ENCODE assay signal across 14 cellular contexts in genomic region chr1:33072707-33073106, GRCh38.
"Had no signal": no experiment of that assay in that cellular context is flagged by ENCODE, and none has a peak within 500 bp of the region (broad histone marks: within the 10 kb centered on the region; RNA-seq: fewer than 3 reads in every experiment).

No MANE protein-coding gene starts in this region.

- H3K4me1 ChIP-seq: colonic mucosa had no signal

- H3K9me3 Mint-ChIP-seq: stimulated activated effector memory CD8-positive, alpha-beta T cell treated with anti-CD3 and anti-CD28 coated beads, Interleukin-12 subunit alpha, Interleukin-12 subunit beta, amount 100 ng/mL, for 72 hours had no signal

- H3K4me3 Mint-ChIP-seq: activated B cell treated with CpG ODN at 0.5 μM for 24 hours; activated CD4-positive, alpha-beta T cell treated with anti-CD3 and anti-CD28 coated beads, Interleukin-2, amount 10 ng/mL, durations not matched to agents 24 days and 14 days; activated T-helper 1 cell treated with anti-CD3 and anti-CD28 coated beads, Interleukin-12 subunit alpha, Interleukin-12 subunit beta, Interleukin-2, Interleukin-4 antibody, amounts not matched to agents 30 ng/mL and 10 ng/mL and 1 ng/mL, durations not matched to agents 14 hours and 24 hours and 36 hours; nephron progenitor cell; stimulated activated effector memory CD8-positive, alpha-beta T cell treated with anti-CD3 and anti-CD28 coated beads, Interleukin-12 subunit alpha, Interleukin-12 subunit beta, amount 100 ng/mL, for 72 hours; T-helper 1 cell treated with Interleukin-12 subunit alpha and Interleukin-12 subunit beta and Interleukin-4 antibody, amounts not matched to agents 30 μg/mL and 1 μg/mL, for 36 hours had no signal

- H3K27me3 ChIP-seq: colonic mucosa, tibial nerve had no signal

- ATAC-seq: left lobe of liver; SK-N-SH treated with all-trans-retinoic acid at 6 μM for 48 hours; stimulated activated effector memory CD8-positive, alpha-beta T cell treated with anti-CD3 and anti-CD28 coated beads, Interleukin-12 subunit alpha, Interleukin-12 subunit beta, amount 100 ng/mL, for 72 hours had no signal

- H3K9me3 ChIP-seq: colonic mucosa, tibial nerve had no signal

- H3K27ac ChIP-seq: colonic mucosa, skin epidermis, tibial nerve had no signal

- H3K4me3 ChIP-seq: colonic mucosa, skin epidermis, tibial nerve had no signal

- DNase-seq: activated B cell treated with CpG ODN at 0.5 μM for 24 hours; activated CD4-positive, alpha-beta T cell treated with anti-CD3 and anti-CD28 coated beads, Interleukin-2, amount 10 ng/mL, durations not matched to agents 24 days and 14 days; activated naive CD4-positive, alpha-beta T cell; colonic mucosa; head of caudate nucleus; mesenchymal stem cell; nephron progenitor cell had no signal

- H3K27ac Mint-ChIP-seq: activated B cell treated with CpG ODN at 0.5 μM for 24 hours; activated CD4-positive, alpha-beta T cell treated with anti-CD3 and anti-CD28 coated beads, Interleukin-2, amount 10 ng/mL, durations not matched to agents 24 days and 14 days; activated T-helper 1 cell treated with anti-CD3 and anti-CD28 coated beads, Interleukin-12 subunit alpha, Interleukin-12 subunit beta, Interleukin-2, Interleukin-4 antibody, amounts not matched to agents 30 ng/mL and 10 ng/mL and 1 ng/mL, durations not matched to agents 14 hours and 24 hours and 36 hours; nephron progenitor cell; stimulated activated effector memory CD8-positive, alpha-beta T cell treated with anti-CD3 and anti-CD28 coated beads, Interleukin-12 subunit alpha, Interleukin-12 subunit beta, amount 100 ng/mL, for 72 hours; T-helper 1 cell treated with Interleukin-12 subunit alpha and Interleukin-12 subunit beta and Interleukin-4 antibody, amounts not matched to agents 30 μg/mL and 1 μg/mL, for 36 hours had no signal

- H3K4me1 Mint-ChIP-seq: activated B cell treated with CpG ODN at 0.5 μM for 24 hours; nephron progenitor cell; stimulated activated effector memory CD8-positive, alpha-beta T cell treated with anti-CD3 and anti-CD28 coated beads, Interleukin-12 subunit alpha, Interleukin-12 subunit beta, amount 100 ng/mL, for 72 hours had no signal

- H3K36me3 Mint-ChIP-seq: stimulated activated effector memory CD8-positive, alpha-beta T cell treated with anti-CD3 and anti-CD28 coated beads, Interleukin-12 subunit alpha, Interleukin-12 subunit beta, amount 100 ng/mL, for 72 hours had no signal

- H3K36me3 ChIP-seq: colonic mucosa, tibial nerve had no signal
